Comparison of ENCODE assay signal across 1 cellular context in the genomic region with DNA sequence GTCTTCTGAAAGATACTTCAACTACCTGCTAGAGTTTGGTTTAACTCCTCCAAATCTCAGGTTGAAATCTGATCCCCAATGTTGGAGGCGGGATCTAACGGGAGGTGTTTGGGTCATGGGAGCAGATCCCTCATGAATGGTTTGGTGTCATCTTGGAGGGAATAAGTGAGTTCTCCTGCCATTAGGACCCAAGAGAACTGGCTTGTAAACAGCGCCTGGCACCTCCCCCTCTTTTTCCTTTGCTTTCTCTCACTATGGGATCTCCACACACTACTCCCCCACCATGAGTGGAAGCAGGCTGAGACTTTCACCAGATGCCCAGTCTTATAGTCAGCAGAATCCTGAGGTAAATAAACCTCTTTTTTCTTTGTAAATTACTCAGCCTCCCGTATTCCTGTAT.
TF ChIP-seq lines count a peak whose summit lies in the region.

No MANE protein-coding gene starts in this region.

TF ChIP-seq in HEK293, 187 proteins besides CTCF, POLR2A, EP300 and RAD21 (continued from another document):
- TF ChIP-seq OSR2 (tag by site-specific recombination; IDR thresholded peaks at IDR 0.05) (no peak), ZNF302 (tag by site-specific recombination; IDR thresholded peaks at IDR 0.05; ENCODE audit: low read depth) (no peak), ZNF221 (tag by site-specific recombination; IDR thresholded peaks at IDR 0.05; ENCODE audit: borderline replicate concordance) (no peak), ZNF19 (tag by site-specific recombination; IDR thresholded peaks at IDR 0.05; ENCODE audit: low read depth) (no peak), ZNF132 (tag by site-specific recombination; IDR thresholded peaks at IDR 0.05; ENCODE audit: borderline replicate concordance) (no peak), ZNF335 (tag by site-specific recombination; conservative IDR thresholded peaks at IDR 0.05) (no peak), GLI2 (tag by site-specific recombination; IDR thresholded peaks at IDR 0.05; ENCODE audit: borderline replicate concordance, low read depth) (no peak), GLIS1 (tag by site-specific recombination; IDR thresholded peaks at IDR 0.05) (peak; percentile 31; the same call in 1 of the 2 replicates), ZNF600 (tag by site-specific recombination; IDR thresholded peaks at IDR 0.05) (peak; percentile 24; the same call in 1 of the 2 replicates), HOXC10 (CRISPR knock-in tag; IDR thresholded peaks at IDR 0.05) (no peak), ZNF747 (tag by site-specific recombination; IDR thresholded peaks at IDR 0.05) (no peak), ZNF558 (tag by site-specific recombination; IDR thresholded peaks at IDR 0.05) (no peak)
- TF ChIP-seq, protein P1, sequence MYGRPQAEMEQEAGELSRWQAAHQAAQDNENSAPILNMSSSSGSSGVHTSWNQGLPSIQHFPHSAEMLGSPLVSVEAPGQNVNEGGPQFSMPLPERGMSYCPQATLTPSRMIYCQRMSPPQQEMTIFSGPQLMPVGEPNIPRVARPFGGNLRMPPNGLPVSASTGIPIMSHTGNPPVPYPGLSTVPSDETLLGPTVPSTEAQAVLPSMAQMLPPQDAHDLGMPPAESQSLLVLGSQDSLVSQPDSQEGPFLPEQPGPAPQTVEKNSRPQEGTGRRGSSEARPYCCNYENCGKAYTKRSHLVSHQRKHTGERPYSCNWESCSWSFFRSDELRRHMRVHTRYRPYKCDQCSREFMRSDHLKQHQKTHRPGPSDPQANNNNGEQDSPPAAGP (tag by site-specific recombination; IDR thresholded peaks at IDR 0.05), result no peak
- TF ChIP-seq, protein P2, sequence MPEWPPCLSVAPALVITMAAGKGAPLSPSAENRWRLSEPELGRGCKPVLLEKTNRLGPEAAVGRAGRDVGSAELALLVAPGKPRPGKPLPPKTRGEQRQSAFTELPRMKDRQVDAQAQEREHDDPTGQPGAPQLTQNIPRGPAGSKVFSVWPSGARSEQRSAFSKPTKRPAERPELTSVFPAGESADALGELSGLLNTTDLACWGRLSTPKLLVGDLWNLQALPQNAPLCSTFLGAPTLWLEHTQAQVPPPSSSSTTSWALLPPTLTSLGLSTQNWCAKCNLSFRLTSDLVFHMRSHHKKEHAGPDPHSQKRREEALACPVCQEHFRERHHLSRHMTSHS (tag by site-specific recombination; IDR thresholded peaks at IDR 0.05), result no peak
- TF ChIP-seq, protein P3, sequence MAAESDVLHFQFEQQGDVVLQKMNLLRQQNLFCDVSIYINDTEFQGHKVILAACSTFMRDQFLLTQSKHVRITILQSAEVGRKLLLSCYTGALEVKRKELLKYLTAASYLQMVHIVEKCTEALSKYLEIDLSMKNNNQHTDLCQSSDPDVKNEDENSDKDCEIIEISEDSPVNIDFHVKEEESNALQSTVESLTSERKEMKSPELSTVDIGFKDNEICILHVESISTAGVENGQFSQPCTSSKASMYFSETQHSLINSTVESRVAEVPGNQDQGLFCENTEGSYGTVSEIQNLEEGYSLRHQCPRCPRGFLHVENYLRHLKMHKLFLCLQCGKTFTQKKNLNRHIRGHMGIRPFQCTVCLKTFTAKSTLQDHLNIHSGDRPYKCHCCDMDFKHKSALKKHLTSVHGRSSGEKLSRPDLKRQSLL (tag by site-specific recombination; IDR thresholded peaks at IDR 0.05), result no peak
- TF ChIP-seq, protein P4, sequence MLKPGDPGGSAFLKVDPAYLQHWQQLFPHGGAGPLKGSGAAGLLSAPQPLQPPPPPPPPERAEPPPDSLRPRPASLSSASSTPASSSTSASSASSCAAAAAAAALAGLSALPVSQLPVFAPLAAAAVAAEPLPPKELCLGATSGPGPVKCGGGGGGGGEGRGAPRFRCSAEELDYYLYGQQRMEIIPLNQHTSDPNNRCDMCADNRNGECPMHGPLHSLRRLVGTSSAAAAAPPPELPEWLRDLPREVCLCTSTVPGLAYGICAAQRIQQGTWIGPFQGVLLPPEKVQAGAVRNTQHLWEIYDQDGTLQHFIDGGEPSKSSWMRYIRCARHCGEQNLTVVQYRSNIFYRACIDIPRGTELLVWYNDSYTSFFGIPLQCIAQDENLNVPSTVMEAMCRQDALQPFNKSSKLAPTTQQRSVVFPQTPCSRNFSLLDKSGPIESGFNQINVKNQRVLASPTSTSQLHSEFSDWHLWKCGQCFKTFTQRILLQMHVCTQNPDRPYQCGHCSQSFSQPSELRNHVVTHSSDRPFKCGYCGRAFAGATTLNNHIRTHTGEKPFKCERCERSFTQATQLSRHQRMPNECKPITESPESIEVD (tag by site-specific recombination; IDR thresholded peaks at IDR 0.05), result peak; percentile 28; the same call in 1 of the 2 replicates
- TF ChIP-seq, protein P5, sequence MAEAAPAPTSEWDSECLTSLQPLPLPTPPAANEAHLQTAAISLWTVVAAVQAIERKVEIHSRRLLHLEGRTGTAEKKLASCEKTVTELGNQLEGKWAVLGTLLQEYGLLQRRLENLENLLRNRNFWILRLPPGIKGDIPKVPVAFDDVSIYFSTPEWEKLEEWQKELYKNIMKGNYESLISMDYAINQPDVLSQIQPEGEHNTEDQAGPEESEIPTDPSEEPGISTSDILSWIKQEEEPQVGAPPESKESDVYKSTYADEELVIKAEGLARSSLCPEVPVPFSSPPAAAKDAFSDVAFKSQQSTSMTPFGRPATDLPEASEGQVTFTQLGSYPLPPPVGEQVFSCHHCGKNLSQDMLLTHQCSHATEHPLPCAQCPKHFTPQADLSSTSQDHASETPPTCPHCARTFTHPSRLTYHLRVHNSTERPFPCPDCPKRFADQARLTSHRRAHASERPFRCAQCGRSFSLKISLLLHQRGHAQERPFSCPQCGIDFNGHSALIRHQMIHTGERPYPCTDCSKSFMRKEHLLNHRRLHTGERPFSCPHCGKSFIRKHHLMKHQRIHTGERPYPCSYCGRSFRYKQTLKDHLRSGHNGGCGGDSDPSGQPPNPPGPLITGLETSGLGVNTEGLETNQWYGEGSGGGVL (tag by site-specific recombination; IDR thresholded peaks at IDR 0.05), result peak; percentile 36; the same call in 1 of the 2 replicates
- TF ChIP-seq, protein P6, sequence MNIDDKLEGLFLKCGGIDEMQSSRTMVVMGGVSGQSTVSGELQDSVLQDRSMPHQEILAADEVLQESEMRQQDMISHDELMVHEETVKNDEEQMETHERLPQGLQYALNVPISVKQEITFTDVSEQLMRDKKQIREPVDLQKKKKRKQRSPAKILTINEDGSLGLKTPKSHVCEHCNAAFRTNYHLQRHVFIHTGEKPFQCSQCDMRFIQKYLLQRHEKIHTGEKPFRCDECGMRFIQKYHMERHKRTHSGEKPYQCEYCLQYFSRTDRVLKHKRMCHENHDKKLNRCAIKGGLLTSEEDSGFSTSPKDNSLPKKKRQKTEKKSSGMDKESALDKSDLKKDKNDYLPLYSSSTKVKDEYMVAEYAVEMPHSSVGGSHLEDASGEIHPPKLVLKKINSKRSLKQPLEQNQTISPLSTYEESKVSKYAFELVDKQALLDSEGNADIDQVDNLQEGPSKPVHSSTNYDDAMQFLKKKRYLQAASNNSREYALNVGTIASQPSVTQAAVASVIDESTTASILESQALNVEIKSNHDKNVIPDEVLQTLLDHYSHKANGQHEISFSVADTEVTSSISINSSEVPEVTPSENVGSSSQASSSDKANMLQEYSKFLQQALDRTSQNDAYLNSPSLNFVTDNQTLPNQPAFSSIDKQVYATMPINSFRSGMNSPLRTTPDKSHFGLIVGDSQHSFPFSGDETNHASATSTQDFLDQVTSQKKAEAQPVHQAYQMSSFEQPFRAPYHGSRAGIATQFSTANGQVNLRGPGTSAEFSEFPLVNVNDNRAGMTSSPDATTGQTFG (tag by site-specific recombination; IDR thresholded peaks at IDR 0.05; ENCODE audit: borderline replicate concordance), result no peak
- TF ChIP-seq, protein P7, sequence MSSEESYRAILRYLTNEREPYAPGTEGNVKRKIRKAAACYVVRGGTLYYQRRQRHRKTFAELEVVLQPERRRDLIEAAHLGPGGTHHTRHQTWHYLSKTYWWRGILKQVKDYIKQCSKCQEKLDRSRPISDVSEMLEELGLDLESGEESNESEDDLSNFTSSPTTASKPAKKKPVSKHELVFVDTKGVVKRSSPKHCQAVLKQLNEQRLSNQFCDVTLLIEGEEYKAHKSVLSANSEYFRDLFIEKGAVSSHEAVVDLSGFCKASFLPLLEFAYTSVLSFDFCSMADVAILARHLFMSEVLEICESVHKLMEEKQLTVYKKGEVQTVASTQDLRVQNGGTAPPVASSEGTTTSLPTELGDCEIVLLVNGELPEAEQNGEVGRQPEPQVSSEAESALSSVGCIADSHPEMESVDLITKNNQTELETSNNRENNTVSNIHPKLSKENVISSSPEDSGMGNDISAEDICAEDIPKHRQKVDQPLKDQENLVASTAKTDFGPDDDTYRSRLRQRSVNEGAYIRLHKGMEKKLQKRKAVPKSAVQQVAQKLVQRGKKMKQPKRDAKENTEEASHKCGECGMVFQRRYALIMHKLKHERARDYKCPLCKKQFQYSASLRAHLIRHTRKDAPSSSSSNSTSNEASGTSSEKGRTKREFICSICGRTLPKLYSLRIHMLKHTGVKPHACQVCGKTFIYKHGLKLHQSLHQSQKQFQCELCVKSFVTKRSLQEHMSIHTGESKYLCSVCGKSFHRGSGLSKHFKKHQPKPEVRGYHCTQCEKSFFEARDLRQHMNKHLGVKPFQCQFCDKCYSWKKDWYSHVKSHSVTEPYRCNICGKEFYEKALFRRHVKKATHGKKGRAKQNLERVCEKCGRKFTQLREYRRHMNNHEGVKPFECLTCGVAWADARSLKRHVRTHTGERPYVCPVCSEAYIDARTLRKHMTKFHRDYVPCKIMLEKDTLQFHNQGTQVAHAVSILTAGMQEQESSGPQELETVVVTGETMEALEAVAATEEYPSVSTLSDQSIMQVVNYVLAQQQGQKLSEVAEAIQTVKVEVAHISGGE (tag by site-specific recombination; conservative IDR thresholded peaks at IDR 0.05; ENCODE audit: low read depth), result no peak
